13 cellular contexts compared by ENCODE assay signal in genomic region chr15:67843571-67844387, GRCh38. TPM values are rescaled to one million over a fixed set of nuclear protein-coding genes. Genes with fewer than 3 reads are reported as not detected.
DNase-seq lines count a peak whose midpoint lies in the region; ATAC-seq, FAIRE-seq and TF ChIP-seq lines count a peak whose summit lies in the region.
"Had no signal": no experiment of that assay in that cellular context is flagged by ENCODE, and none has a peak within 500 bp of the region (broad histone marks: within the 10 kb centered on the region; RNA-seq: fewer than 3 reads in every experiment).

No MANE protein-coding gene starts in this region.

- H3K9me3 ChIP-seq in gastroesophageal sphincter (no peaks in the 10 kb centered on the region), right cardiac atrium (ENCODE audit: control insufficient read depth, low read length) (no peaks in the 10 kb centered on the region)

- DNase-seq in EH (ENCODE audit: low read depth) (peak; percentile 80), RCC 7860 (ENCODE audit: low spot score) (peak; percentile 75), fibroblast of villous mesenchyme (ENCODE audit: low read depth) (peak; percentile 87), osteocyte (ENCODE audit: extremely low spot score, unreplicated experiment) (no peak), right cardiac atrium (no peak), erythroblast (lab: John Stamatoyannopoulos, UW) (no peak), lower leg skin (ENCODE audit: low spot score in 2 of 2) (no peak)
- DNase-seq: activated T-cell treated with anti-CD3 and anti-CD28 coated beads, Interleukin-2, amount 50 U/mL, for 72 hours; NCI-H1694; PC-9 had no signal

- intact Hi-C loops in right cardiac atrium (cut with DNase I) = no loop called here
- intact Hi-C loops in lower leg skin (cut with DNase I; ENCODE audit: low total_unique reads) = no loop called here

- H3K9me3 Mint-ChIP-seq in osteocyte (ENCODE audit: unreplicated experiment) = no peaks in the 10 kb centered on the region
- H3K9me3 Mint-ChIP-seq: activated T-cell treated with anti-CD3 and anti-CD28 coated beads, Interleukin-2, amount 50 U/mL, for 72 hours; stimulated activated effector memory CD8-positive, alpha-beta T cell treated with anti-CD3 and anti-CD28 coated beads, Interleukin-12 subunit alpha, Interleukin-12 subunit beta, amount 100 ng/mL, for 72 hours had no signal

- TF ChIP-seq CTCF in fibroblast of villous mesenchyme (IDR thresholded peaks at IDR 0.05; ENCODE audit: insufficient read depth, low read depth, low read length) = no peak
- TF ChIP-seq CTCF in osteocyte (IDR thresholded peaks at IDR 0.05) = no peak
- no peak for TF ChIP-seq CTCF in gastroesophageal sphincter (IDR thresholded peaks at IDR 0.05)
- TF ChIP-seq CTCF in lower leg skin (IDR thresholded peaks at IDR 0.05) = no peak

- H3K36me3 ChIP-seq in gastroesophageal sphincter = no peaks in the 10 kb centered on the region

- H3K4me1 Mint-ChIP-seq in osteocyte (ENCODE audit: unreplicated experiment) = peaks cover 47% of the 10 kb centered on the region

- H3K27ac Mint-ChIP-seq in osteocyte (ENCODE audit: unreplicated experiment) = peak overlapping the region; percentile 73
- H3K27ac Mint-ChIP-seq: activated T-cell treated with anti-CD3 and anti-CD28 coated beads, Interleukin-2, amount 50 U/mL, for 72 hours; stimulated activated effector memory CD8-positive, alpha-beta T cell treated with anti-CD3 and anti-CD28 coated beads, Interleukin-12 subunit alpha, Interleukin-12 subunit beta, amount 100 ng/mL, for 72 hours had no signal

- no peaks in the 10 kb centered on the region for H3K27me3 Mint-ChIP-seq in osteocyte (ENCODE audit: unreplicated experiment)

- H3K27me3 ChIP-seq in gastroesophageal sphincter = no peaks in the 10 kb centered on the region
- no peaks in the 10 kb centered on the region for H3K27me3 ChIP-seq in right cardiac atrium (ENCODE audit: control insufficient read depth, insufficient read depth)

- TF ChIP-seq EP300 in gastroesophageal sphincter (IDR thresholded peaks at IDR 0.05) = no peak

- no peak for ATAC-seq in gastroesophageal sphincter
- no peak for ATAC-seq in right cardiac atrium
- ATAC-seq: activated T-cell treated with anti-CD3 and anti-CD28 coated beads, Interleukin-2, amount 50 U/mL, for 72 hours; stimulated activated effector memory CD8-positive, alpha-beta T cell treated with anti-CD3 and anti-CD28 coated beads, Interleukin-12 subunit alpha, Interleukin-12 subunit beta, amount 100 ng/mL, for 72 hours had no signal

- H3K4me3 Mint-ChIP-seq in osteocyte (ENCODE audit: unreplicated experiment) = no peak overlapping the region
- H3K4me3 Mint-ChIP-seq: activated T-cell treated with anti-CD3 and anti-CD28 coated beads, Interleukin-2, amount 50 U/mL, for 72 hours; stimulated activated effector memory CD8-positive, alpha-beta T cell treated with anti-CD3 and anti-CD28 coated beads, Interleukin-12 subunit alpha, Interleukin-12 subunit beta, amount 100 ng/mL, for 72 hours had no signal

- H3K4me3 ChIP-seq in fibroblast of villous mesenchyme (ENCODE audit: low read depth, low read length) = no peak overlapping the region
- H3K4me3 ChIP-seq in gastroesophageal sphincter = no peak overlapping the region
- H3K4me3 ChIP-seq in right cardiac atrium (ENCODE audit: low read length) = no peak overlapping the region
- H3K4me3 ChIP-seq in lower leg skin (ENCODE audit: low read depth, poor library complexity, severe bottlenecking) = no peak overlapping the region
- H3K4me3 ChIP-seq: PC-9 had no signal

- H3K4me1 ChIP-seq in gastroesophageal sphincter (peaks cover 0 to 37% (median 10%) of the 10 kb centered on the region in 3 donors), right cardiac atrium (ENCODE audit: control insufficient read depth, insufficient read depth, low read length) (peaks cover 2% of the 10 kb centered on the region)

- H3K27ac ChIP-seq in gastroesophageal sphincter = peak overlapping the region in 2 of 4 donors; percentile 13 to 45
- H3K27ac ChIP-seq in right cardiac atrium (ENCODE audit: low read length) = no peak overlapping the region
- H3K27ac ChIP-seq: PC-9 had no signal

- H3K36me3 Mint-ChIP-seq in osteocyte (ENCODE audit: unreplicated experiment) = no peaks in the 10 kb centered on the region

- WGBS in gastroesophageal sphincter (ENCODE audit: low coverage in 1 of 2), 2 donors = 52 to 74% methylated on average over 3 to 5 of the region's 7 CpGs
- WGBS in right cardiac atrium = 79% methylated on average over 7 of the region's 7 CpGs
- WGBS in lower leg skin, 2 donors = 79 to 84% methylated on average over 7 of the region's 7 CpGs

- no peak for FAIRE-seq in RCC 7860 (lab: Jason Lieb, UNC)

- TF ChIP-seq POLR2A in gastroesophageal sphincter (IDR thresholded peaks at IDR 0.05) = no peak
- no peak for TF ChIP-seq POLR2A in erythroblast (IDR thresholded peaks at IDR 0.05; ENCODE audit: low read length)
- no peak for TF ChIP-seq POLR2A in lower leg skin (IDR thresholded peaks at IDR 0.05)

RNA-seq across cellular contexts. Expression of gene RNU6-1, which starts 3.9 kb away (rescaled TPM):
- not detected in 2 replicates for total RNA-seq in fibroblast of villous mesenchyme
- not detected in 2 replicates for total RNA-seq in osteocyte
- total RNA-seq in gastroesophageal sphincter = not detected
- total RNA-seq in right cardiac atrium = not detected
- polyA plus RNA-seq in right cardiac atrium = not detected
- total RNA-seq in lower leg skin = not detected
- total RNA-seq: activated T-cell treated with anti-CD3 and anti-CD28 coated beads, Interleukin-2, amount 50 U/mL, for 72 hours; mononuclear cell; PC-9 had no signal

RNA-seq across cellular contexts. Expression of gene SKOR1, which starts 18.5 kb away (rescaled TPM):
- total RNA-seq in fibroblast of villous mesenchyme = 0.32 TPM in 1 of 2 replicates, not detected in the other
- total RNA-seq in osteocyte = 0.42 and 0.48 TPM in 2 replicates
- 1 to 10 TPM in 2 of 4 donors, under 1 TPM in 2; 0.46 to 2.2 (median 0.87) TPM for total RNA-seq in gastroesophageal sphincter
- under 1 TPM; 0.17 to 0.28 (median 0.20) TPM for total RNA-seq in right cardiac atrium
- polyA plus RNA-seq in right cardiac atrium = 0.11 TPM
- 1 to 10 TPM in 3 of 4 donors, not detected in 1; 1.2 to 2.2 (median 1.5) TPM for total RNA-seq in lower leg skin

Comparison
In these comparisons a context has a peak if more than half of its experiments do, and no peak if none do; other contexts are left out.
1. DNase-seq: peak in EH (single experiment), RCC 7860 (single experiment) and fibroblast of villous mesenchyme (single experiment); none in osteocyte (single experiment), right cardiac atrium (0 of 3), erythroblast (0 of 2) and lower leg skin (0 of 2).